Comparison of ENCODE assay signal across 22 cellular contexts in the genomic region with DNA sequence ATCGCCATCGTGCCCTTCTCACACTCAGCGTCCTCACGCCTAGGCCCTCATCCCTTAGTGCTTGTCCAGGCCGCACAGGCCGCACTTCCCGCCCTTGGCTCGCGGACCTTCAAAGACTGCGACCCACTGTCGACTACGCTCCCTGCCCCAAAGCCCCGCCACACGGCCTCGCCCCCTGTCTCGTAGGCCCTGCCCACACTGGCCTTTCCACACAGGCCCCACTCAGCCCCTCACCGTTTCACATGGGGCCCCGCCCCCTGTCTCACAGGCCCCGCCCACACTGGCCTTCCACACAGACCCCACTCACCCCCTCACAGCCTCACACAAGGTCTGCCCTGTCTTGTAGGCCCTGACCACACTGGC. TPM values are rescaled to one million over a fixed set of nuclear protein-coding genes. Genes with fewer than 3 reads are reported as not detected.
DNase-seq lines count a peak whose midpoint lies in the region; ATAC-seq and TF ChIP-seq lines count a peak whose summit lies in the region.
"Had no signal": no experiment of that assay in that cellular context is flagged by ENCODE, and none has a peak within 500 bp of the region (broad histone marks: within the 10 kb centered on the region; RNA-seq: fewer than 3 reads in every experiment).

No MANE protein-coding gene starts in this region.

- H3K27ac ChIP-seq in testis: no peak overlapping the region
- H3K27ac ChIP-seq in left lung: no peak overlapping the region
- H3K27ac ChIP-seq: 22Rv1, esophagus muscularis mucosa, tibial nerve had no signal

- H3K4me1 ChIP-seq in testis (no peaks in the 10 kb centered on the region), left lung (peaks cover 0 to 29% of the 10 kb centered on the region in 2 donors)
- H3K4me1 ChIP-seq: BE2C had no signal

- H3K27me3 ChIP-seq in testis (no peaks in the 10 kb centered on the region), left lung (peaks cover 60 to 100% of the 10 kb centered on the region in 2 donors)
- H3K27me3 ChIP-seq: BE2C had no signal

- no peak for TF ChIP-seq POLR2A in testis (IDR thresholded peaks at IDR 0.05)

- H3K27me3 Mint-ChIP-seq in T-helper 2 cell treated with Interferon-gamma antibody and Interleukin-4, amounts not matched to agents 5 μg/mL and 100 μg/mL, for 36 hours (ENCODE audit: low read depth): peaks cover 69% of the 10 kb centered on the region
- peaks cover 74% of the 10 kb centered on the region for H3K27me3 Mint-ChIP-seq in central memory CD8-positive, alpha-beta T cell
- H3K27me3 Mint-ChIP-seq in naive B cell: peaks cover 57 to 75% (median 75%) of the 10 kb centered on the region in 3 donors

- H3K4me3 Mint-ChIP-seq in T-helper 2 cell treated with Interferon-gamma antibody and Interleukin-4, amounts not matched to agents 5 μg/mL and 100 μg/mL, for 36 hours: peak overlapping the region; percentile 12
- no peak overlapping the region for H3K4me3 Mint-ChIP-seq in central memory CD8-positive, alpha-beta T cell
- peak overlapping the region in 5 of 8 donors; percentile 36 to 69 (median 57) for H3K4me3 Mint-ChIP-seq in naive B cell

- H3K36me3 Mint-ChIP-seq in T-helper 2 cell treated with Interferon-gamma antibody and Interleukin-4, amounts not matched to agents 5 μg/mL and 100 μg/mL, for 36 hours (ENCODE audit: low read depth): no peaks in the 10 kb centered on the region
- peaks cover 2% of the 10 kb centered on the region for H3K36me3 Mint-ChIP-seq in central memory CD8-positive, alpha-beta T cell (ENCODE audit: insufficient read depth)
- peaks cover 0 to 10% of the 10 kb centered on the region in 2 donors for H3K36me3 Mint-ChIP-seq in naive B cell

- H3K36me3 ChIP-seq in testis (ENCODE audit: low read depth, missing control alignments) (no peaks in the 10 kb centered on the region), left lung (no peaks in the 10 kb centered on the region)
- H3K36me3 ChIP-seq: BE2C, esophagus muscularis mucosa, tibial nerve had no signal

- H3K9me3 Mint-ChIP-seq in T-helper 2 cell treated with Interferon-gamma antibody and Interleukin-4, amounts not matched to agents 5 μg/mL and 100 μg/mL, for 36 hours: no peaks in the 10 kb centered on the region
- H3K9me3 Mint-ChIP-seq in central memory CD8-positive, alpha-beta T cell: no peaks in the 10 kb centered on the region
- peaks cover 0 to 3% (median 0%) of the 10 kb centered on the region in 7 donors for H3K9me3 Mint-ChIP-seq in naive B cell

- H3K9me3 ChIP-seq in testis (no peaks in the 10 kb centered on the region), left lung (no peaks in the 10 kb centered on the region)
- H3K9me3 ChIP-seq: BE2C, esophagus muscularis mucosa, tibial nerve had no signal

- TF ChIP-seq CTCF in testis (IDR thresholded peaks at IDR 0.05) (no peak), left lung (IDR thresholded peaks at IDR 0.05) (no peak)

- no peak for DNase-seq in T-helper 2 cell treated with Interferon-gamma antibody and Interleukin-4, amounts not matched to agents 5 μg/mL and 100 μg/mL, for 36 hours (ENCODE audit: low spot score)
- DNase-seq in T-helper 2 cell (no peak), naive B cell (no peak), testis (peak; percentile 41), left lung (no peak), NCI-H2171 treated with DMSO at 0.1 percent for 48 hours (lab: John Stamatoyannopoulos, UW) (no peak)
- DNase-seq in central memory CD8-positive, alpha-beta T cell (ENCODE audit: low spot score in 2 of 2): no peak
- DNase-seq: BE2C, Calu3, GOT3, midbrain, NCI-H1436, NCI-H2171, NCI-H748 treated with DMSO at 0.1 percent for 48 hours, OCI-M1, SHP77 treated with DMSO at 0.1 percent for 48 hours had no signal

- ATAC-seq in central memory CD8-positive, alpha-beta T cell (replicated peaks; ENCODE audit: extremely low read depth, poor library complexity, severe bottlenecking): no peak
- ATAC-seq in naive B cell (ENCODE audit: low read depth in 2 of 2) (no peak), left lung (no peak), GM21381 (IDR thresholded peaks at IDR 0.05; ENCODE audit: unreplicated experiment) (no peak)

- intact Hi-C loops in testis (cut with DNase I; ENCODE audit: low total_unique reads) (no loop called here), left lung (cut with DNase I) (no loop called here)

- H3K4me3 ChIP-seq in testis (peak overlapping the region; percentile 40 to 50), left lung (no peak overlapping the region)
- H3K4me3 ChIP-seq: esophagus muscularis mucosa, tibial nerve had no signal

- peaks cover 6% of the 10 kb centered on the region for H3K4me1 Mint-ChIP-seq in T-helper 2 cell treated with Interferon-gamma antibody and Interleukin-4, amounts not matched to agents 5 μg/mL and 100 μg/mL, for 36 hours (ENCODE audit: low read depth)
- peaks cover 8% of the 10 kb centered on the region for H3K4me1 Mint-ChIP-seq in central memory CD8-positive, alpha-beta T cell
- peaks cover 12 to 28% (median 18%) of the 10 kb centered on the region in 3 donors for H3K4me1 Mint-ChIP-seq in naive B cell

- 42 to 51% methylated on average over 15 to 19 of the region's 19 CpGs for WGBS in testis, 2 donors

- H3K27ac Mint-ChIP-seq in T-helper 2 cell treated with Interferon-gamma antibody and Interleukin-4, amounts not matched to agents 5 μg/mL and 100 μg/mL, for 36 hours: no peak overlapping the region
- H3K27ac Mint-ChIP-seq in central memory CD8-positive, alpha-beta T cell (ENCODE audit: low read depth): peak overlapping the region; percentile 36
- peak overlapping the region in 3 of 6 donors; percentile 12 to 35 (median 20) for H3K27ac Mint-ChIP-seq in naive B cell

RNA-seq across cellular contexts. Expression of a gene that starts 11.1 kb away (rescaled TPM):
- polyA plus RNA-seq in naive B cell (ENCODE audit: low read depth in 6 of 6) (not detected), testis (ENCODE audit: insufficient read depth, low read depth, low replicate concordance) (46.8 TPM)
- total RNA-seq in testis (10 to 100 TPM; 32.6 to 40.1 TPM), left lung (1 to 10 TPM; 3.5 to 7.9 TPM)
- total RNA-seq: bronchial epithelial cell, Calu3, MCF 10A had no signal

RNA-seq across cellular contexts. Expression of a gene that starts 32.0 kb away (rescaled TPM):
- polyA plus RNA-seq in naive B cell (ENCODE audit: low read depth in 6 of 6) (100 to 1,000 TPM; 274 to 429 (median 285) TPM), testis (ENCODE audit: insufficient read depth, low read depth, low replicate concordance) (14.4 TPM)
- total RNA-seq in testis (10 to 100 TPM; 24.0 to 26.3 TPM), left lung (10 to 100 TPM; 10.8 to 35.3 TPM)
- total RNA-seq: bronchial epithelial cell, Calu3, MCF 10A had no signal

RNA-seq across cellular contexts. Expression of a gene that starts 47.8 kb away (rescaled TPM):
- polyA plus RNA-seq in naive B cell (ENCODE audit: low read depth in 6 of 6): 1 to 10 TPM in 5 of 6 donors, not detected in 1; 2.1 to 4.9 (median 2.2) TPM
- 10 to 100 TPM; 12.1 to 14.4 TPM for total RNA-seq in testis
- polyA plus RNA-seq in testis (ENCODE audit: insufficient read depth, low read depth, low replicate concordance): 14.2 TPM
- 1 to 10 TPM; 1.3 to 3.7 TPM for total RNA-seq in left lung

Comparison
In these comparisons a context has a peak if more than half of its experiments do, and no peak if none do; other contexts are left out.
1. H3K4me3 ChIP-seq: peak in testis (2 of 2); none in left lung (0 of 2).